Comparison of ENCODE assay signal across 1 cellular context in genomic region chr2:66772618-66773017, GRCh38.
TF ChIP-seq lines count a peak whose summit lies in the region.

No MANE protein-coding gene starts in this region.

TF ChIP-seq in H1, 55 proteins besides CTCF, POLR2A, EP300 and RAD21:
- TF ChIP-seq SAP30 (IDR thresholded peaks at IDR 0.05; ENCODE audit: insufficient read depth, insufficient replicate concordance, low read length) (no peak), BRCA1 (IDR thresholded peaks at IDR 0.05; ENCODE audit: low read depth, low read length) (no peak), BCL11A (IDR thresholded peaks at IDR 0.05; ENCODE audit: low read depth in 2 of 2, low read length in 2 of 2) (no peak), JUN (IDR thresholded peaks at IDR 0.05; ENCODE audit: low read depth, low read length) (no peak), BACH1 (IDR thresholded peaks at IDR 0.05; ENCODE audit: low read length) (no peak), SRF (IDR thresholded peaks at IDR 0.05; ENCODE audit: low read depth, low read length) (no peak), E2F6 (IDR thresholded peaks at IDR 0.05) (no peak), ASH2L (IDR thresholded peaks at IDR 0.05; ENCODE audit: low read length) (no peak), RBBP5 (IDR thresholded peaks at IDR 0.05; ENCODE audit: borderline replicate concordance, low read depth, low read length) (no peak), EGR1 (IDR thresholded peaks at IDR 0.05; ENCODE audit: borderline replicate concordance, low read depth, low read length) (no peak), PHF8 (conservative IDR thresholded peaks at IDR 0.05; ENCODE audit: low read depth, low read length) (no peak), HDAC6 (IDR thresholded peaks at IDR 0.05; ENCODE audit: low read depth, low read length) (no peak), SIRT6 (IDR thresholded peaks at IDR 0.05; ENCODE audit: low read length) (no peak), MAFK (IDR thresholded peaks at IDR 0.05; ENCODE audit: low read depth, low read length) (no peak), TAF7 (optimal IDR thresholded peaks at IDR 0.05; ENCODE audit: borderline replicate concordance, low read depth, low read length) (no peak), ZNF274 (IDR thresholded peaks at IDR 0.05; ENCODE audit: borderline replicate concordance, extremely low read depth, low read length) (no peak), RXRA (IDR thresholded peaks at IDR 0.05; ENCODE audit: insufficient read depth, low read depth, low read length) (no peak), SP2 (IDR thresholded peaks at IDR 0.05; ENCODE audit: low read length) (no peak), TAF1 (IDR thresholded peaks at IDR 0.05; ENCODE audit: low read depth, low read length) (no peak)
